ENCODE assay signal across 21 cellular contexts in genomic region chr11:75518204-75518549, GRCh38. TPM values are rescaled to one million over a fixed set of nuclear protein-coding genes. Genes with fewer than 3 reads are reported as not detected.
A peak's percentile ranks its signal among the peaks of the same experiment; 100 is the strongest.
DNase-seq lines count a peak whose midpoint lies in the region; ATAC-seq, FAIRE-seq and TF ChIP-seq lines count a peak whose summit lies in the region.
"Had no signal": no experiment of that assay in that cellular context is flagged by ENCODE, and none has a peak within 500 bp of the region (broad histone marks: within the 10 kb centered on the region; RNA-seq: fewer than 3 reads in every experiment).

No MANE protein-coding gene starts in this region.

- TF ChIP-seq EP300 in HepG2 (IDR thresholded peaks at IDR 0.05; ENCODE audit: low read depth in 2 of 2, low read length in 2 of 2) (no peak), HepG2 (CRISPR knock-in tag; IDR thresholded peaks at IDR 0.05; ENCODE audit: borderline replicate concordance) (no peak)

- H3K36me3 ChIP-seq in HepG2 (replicated peaks in 1 of 2; ENCODE audit: control insufficient read depth in 1 of 2, insufficient read depth in 2 of 2, low read length in 2 of 2) (peaks cover 7 to 14% of the 10 kb centered on the region in 2 experiments), right lobe of liver (no peaks in the 10 kb centered on the region), SJCRH30 (no peaks in the 10 kb centered on the region)
- H3K36me3 ChIP-seq: BE2C had no signal

- DNase-seq in HepG2 (ENCODE audit: low spot score) (no peak), right lobe of liver (no peak), SJCRH30 (no peak), islet precursor cell (no peak)
- DNase-seq in effector memory CD8-positive, alpha-beta T cell = no peak
- DNase-seq: 8988T, BE2C, DMS79 treated with DMSO at 0.1 percent for 48 hours, MM.1S, NCI-H1092 treated with DMSO at 0.1 percent for 48 hours, NCI-H2081 treated with DMSO at 0.1 percent for 48 hours, NCI-H2227 treated with DMSO at 0.1 percent for 48 hours, NCI-H524, PC-3, RPMI8226, SIG-M5 had no signal

- no peak for TF ChIP-seq POLR2A in HepG2 (IDR thresholded peaks at IDR 0.05; ENCODE audit: insufficient read depth in 1 of 2, low read depth in 2 of 2, low read length in 2 of 2)
- no peak for TF ChIP-seq POLR2A in right lobe of liver (IDR thresholded peaks at IDR 0.05)
- no peak for TF ChIP-seq POLR2A in GM18505 (IDR thresholded peaks at IDR 0.05; ENCODE audit: borderline replicate concordance, extremely low read depth, insufficient read depth, insufficient read length)

- H3K4me1 ChIP-seq in HepG2 (ENCODE audit: insufficient read depth, low read length) (peaks cover 100% of the 10 kb centered on the region), right lobe of liver (peaks cover 0 to 14% (median 2%) of the 10 kb centered on the region in 4 donors), SJCRH30 (peaks cover 41% of the 10 kb centered on the region)
- H3K4me1 ChIP-seq: BE2C had no signal

- ATAC-seq in HepG2 (peak; percentile 42), right lobe of liver (no peak), GM18505 (IDR thresholded peaks at IDR 0.05; ENCODE audit: unreplicated experiment) (no peak), GM18873 (IDR thresholded peaks at IDR 0.05; ENCODE audit: low FRiP score, unreplicated experiment) (no peak)
- no peak for ATAC-seq in effector memory CD8-positive, alpha-beta T cell (replicated peaks)
- ATAC-seq in stimulated activated memory B cell treated with anti-CD40 and anti-IgM and Interleukin-4, amounts not matched to agents 10 μg/mL and 1 μg/mL and 100 μg/mL, for 72 hours = no peak
- ATAC-seq: HCT116, PC-3 had no signal

- no peak overlapping the region for H3K4me3 Mint-ChIP-seq in effector memory CD8-positive, alpha-beta T cell
- H3K4me3 Mint-ChIP-seq in stimulated activated memory B cell treated with anti-CD40 and anti-IgM and Interleukin-4, amounts not matched to agents 10 μg/mL and 1 μg/mL and 100 μg/mL, for 72 hours = no peak overlapping the region

- no peaks in the 10 kb centered on the region for H3K36me3 Mint-ChIP-seq in effector memory CD8-positive, alpha-beta T cell (ENCODE audit: insufficient read depth)
- no peaks in the 10 kb centered on the region for H3K36me3 Mint-ChIP-seq in stimulated activated memory B cell treated with anti-CD40 and anti-IgM and Interleukin-4, amounts not matched to agents 10 μg/mL and 1 μg/mL and 100 μg/mL, for 72 hours

- no peak for FAIRE-seq in HepG2 (lab: Jason Lieb, UNC)
- FAIRE-seq: HTR-8/SVneo had no signal

- CTCF ChIA-PET in HepG2 (lab: Yijun Ruan, JAX; ENCODE audit: low intra/inter-chr PET ratio, low total read pairs) = no interaction called here

- H4K20me1 ChIP-seq in HepG2 (ENCODE audit: insufficient read depth, low read length) = no peaks in the 10 kb centered on the region

- in situ Hi-C loops in HepG2 (cut with HindIII; ENCODE audit: extremely low pct_ligation_motif_present, low pct_unique_long_range_greater_than_20kb) = no loop called here

- H3K27ac Mint-ChIP-seq in effector memory CD8-positive, alpha-beta T cell = peak overlapping the region; percentile 41 to 80
- H3K27ac Mint-ChIP-seq in stimulated activated memory B cell treated with anti-CD40 and anti-IgM and Interleukin-4, amounts not matched to agents 10 μg/mL and 1 μg/mL and 100 μg/mL, for 72 hours = peak overlapping the region; percentile 82

- no peaks in the 10 kb centered on the region for H3K27me3 Mint-ChIP-seq in effector memory CD8-positive, alpha-beta T cell
- H3K27me3 Mint-ChIP-seq in stimulated activated memory B cell treated with anti-CD40 and anti-IgM and Interleukin-4, amounts not matched to agents 10 μg/mL and 1 μg/mL and 100 μg/mL, for 72 hours = no peaks in the 10 kb centered on the region

- POLR2A ChIA-PET in HepG2 (lab: Yijun Ruan, JAX) = interaction anchor here (0.7 to 3.4 kb wide), 14 partner anchors 8 to 126 kb away, joined by 3 to 17 read pairs (median 4); partner anchors contain the start of gene SERPINH1

- peak overlapping the region; percentile 14 to 43 (median 42); a peak in 5 of 6 replicates for H3K4me3 ChIP-seq in HepG2 (replicated peaks in 1 of 3; ENCODE audit: insufficient read depth in 1 of 3, low read depth in 2 of 3, low read length in 3 of 3)
- H3K4me3 ChIP-seq in right lobe of liver = no peak overlapping the region
- H3K4me3 ChIP-seq in SJCRH30 = no peak overlapping the region

- BruUV-seq in HepG2 (replicated peaks; lab: Mats Ljungman, UMichigan) = TSS peak; percentile 92

- H3K9me3 ChIP-seq in HepG2 (ENCODE audit: low read length) (no peaks in the 10 kb centered on the region), right lobe of liver (no peaks in the 10 kb centered on the region), SJCRH30 (replicated peaks) (no peaks in the 10 kb centered on the region)
- H3K9me3 ChIP-seq: BE2C had no signal

- TF ChIP-seq RAD21 in HepG2 (CRISPR knock-in tag; IDR thresholded peaks at IDR 0.05) = no peak

- no peak overlapping the region for H2AFZ ChIP-seq in HepG2 (ENCODE audit: low read length)

- H3K9me3 Mint-ChIP-seq in effector memory CD8-positive, alpha-beta T cell = no peaks in the 10 kb centered on the region
- H3K9me3 Mint-ChIP-seq in stimulated activated memory B cell treated with anti-CD40 and anti-IgM and Interleukin-4, amounts not matched to agents 10 μg/mL and 1 μg/mL and 100 μg/mL, for 72 hours = no peaks in the 10 kb centered on the region

- 7% methylated on average over 3 of the region's 3 CpGs for WGBS in HepG2 (ENCODE audit: low lambda C conversion rate)
- 80% methylated on average over 1 of the region's 3 CpGs for WGBS in right lobe of liver (ENCODE audit: insufficient coverage, low coverage, low lambda C conversion rate, missing lambda C conversion rate)

- peaks cover 38 to 53% of the 10 kb centered on the region in 2 donors for H3K4me1 Mint-ChIP-seq in effector memory CD8-positive, alpha-beta T cell (ENCODE audit: low read depth in 2 of 2)
- H3K4me1 Mint-ChIP-seq in stimulated activated memory B cell treated with anti-CD40 and anti-IgM and Interleukin-4, amounts not matched to agents 10 μg/mL and 1 μg/mL and 100 μg/mL, for 72 hours = peaks cover 85% of the 10 kb centered on the region

- H3K4me2 ChIP-seq in HepG2 (ENCODE audit: low read depth, low read length) = peak overlapping the region; percentile 89

- H3K27ac ChIP-seq in HepG2 (ENCODE audit: extremely low read length, insufficient read depth, low read length) = peak overlapping the region; percentile 85
- no peak overlapping the region for H3K27ac ChIP-seq in right lobe of liver
- H3K27ac ChIP-seq in SJCRH30 = peak overlapping the region; percentile 68

- TF ChIP-seq CTCF in HepG2 (CRISPR knock-in tag; IDR thresholded peaks at IDR 0.05) = no peak
- TF ChIP-seq CTCF in right lobe of liver (IDR thresholded peaks at IDR 0.05) = no peak

- H3K27me3 ChIP-seq in HepG2 (ENCODE audit: control insufficient read depth in 1 of 2, insufficient read depth in 2 of 2, low read length in 2 of 2) (no peaks in the 10 kb centered on the region), right lobe of liver (no peaks in the 10 kb centered on the region), SJCRH30 (no peaks in the 10 kb centered on the region)
- H3K27me3 ChIP-seq: BE2C had no signal

- peak overlapping the region; percentile 68 for H3K9ac ChIP-seq in HepG2 (ENCODE audit: insufficient read depth, low read depth, low read length)

- intact Hi-C loops in HepG2 (cut with micrococcal nuclease; ENCODE audit: unreplicated experiment) = no loop called here
- intact Hi-C loops in right lobe of liver (cut with DNase I) = no loop called here

- peaks cover 66% of the 10 kb centered on the region for H3K79me2 ChIP-seq in HepG2 (ENCODE audit: insufficient read depth, low read length)

RNA-seq across cellular contexts. Expression of gene GDPD5, which starts 7.6 kb away (rescaled TPM):
- 35.8 and 67.5 TPM in 2 replicates for total RNA-seq in HepG2 (2016; rRNA removed; fragmentation: Illumina TruSeq; extraction: Trizol)
- 24.1 and 26.9 TPM in 2 replicates for total RNA-seq in HepG2 (2016; cell fraction: cytosol; rRNA removed; fragmentation: Illumina TruSeq; extraction: Trizol; ENCODE audit: low read depth)
- 31.0 and 63.9 TPM in 2 replicates for total RNA-seq in HepG2 (2016; cell fraction: insoluble cytoplasmic fraction; rRNA removed; fragmentation: Illumina TruSeq; extraction: Trizol)
- 48.4 and 52.8 TPM in 2 replicates for total RNA-seq in HepG2 (2016; cell fraction: membrane; rRNA removed; fragmentation: Illumina TruSeq; extraction: Trizol)
- total RNA-seq in HepG2 (2016; cell fraction: nucleus; rRNA removed; fragmentation: Illumina TruSeq; extraction: Trizol) = 82.9 and 86.5 TPM in 2 replicates
- polyA plus RNA-seq in HepG2 (2011; rRNA removed) = 55.0 and 55.2 TPM in 2 replicates
- 19.4 and 33.8 TPM in 2 replicates for polyA plus RNA-seq in HepG2 (2011; cell fraction: cytosol; rRNA removed)
- 229 and 337 TPM in 2 replicates for polyA plus RNA-seq in HepG2 (2011; cell fraction: nucleus; rRNA removed)
- 36.3 and 37.7 TPM in 2 replicates for polyA plus RNA-seq in HepG2 (2012)
- polyA plus RNA-seq in HepG2 (2016; cell fraction: cytosol; fragmentation: Illumina TruSeq; extraction: Trizol; ENCODE audit: low read depth) = 14.1 and 14.2 TPM in 2 replicates
- polyA plus RNA-seq in HepG2 (2016; cell fraction: insoluble cytoplasmic fraction; fragmentation: Illumina TruSeq; extraction: Trizol; ENCODE audit: low read depth) = 33.8 and 39.1 TPM in 2 replicates
- polyA plus RNA-seq in HepG2 (2016; cell fraction: membrane; fragmentation: Illumina TruSeq; extraction: Trizol; ENCODE audit: low read depth) = 33.4 and 35.7 TPM in 2 replicates
- polyA plus RNA-seq in HepG2 (2016; cell fraction: nucleus; fragmentation: Illumina TruSeq; extraction: Trizol; ENCODE audit: insufficient read depth, low read depth) = 217 and 242 TPM in 2 replicates
- 39.6 and 88.9 TPM in 2 replicates for polyA minus RNA-seq in HepG2 (2011; rRNA and poly(A)+ RNA removed; ENCODE audit: low replicate concordance)
- polyA minus RNA-seq in HepG2 (2011; cell fraction: cytosol; rRNA and poly(A)+ RNA removed) = 23.0 and 24.3 TPM in 2 replicates
- polyA minus RNA-seq in HepG2 (2011; cell fraction: nucleus; rRNA and poly(A)+ RNA removed) = 51.5 and 67.3 TPM in 2 replicates
- total RNA-seq in right lobe of liver = 10 to 100 TPM in 1 of 6 experiments, 1 to 10 TPM in 5; 2.0 to 10.7 (median 4.1) TPM
- total RNA-seq in SJCRH30 (2014; rRNA removed; shearing (Covaris generic)) = 4.0 and 5.8 TPM in 2 replicates

RNA-seq across cellular contexts. Expression of gene SERPINH1, which starts 43.9 kb away (rescaled TPM):
- total RNA-seq in HepG2 (2016; rRNA removed; fragmentation: Illumina TruSeq; extraction: Trizol) = 31.3 and 83.8 TPM in 2 replicates
- 10.9 and 11.9 TPM in 2 replicates for total RNA-seq in HepG2 (2016; cell fraction: cytosol; rRNA removed; fragmentation: Illumina TruSeq; extraction: Trizol; ENCODE audit: low read depth)
- total RNA-seq in HepG2 (2016; cell fraction: insoluble cytoplasmic fraction; rRNA removed; fragmentation: Illumina TruSeq; extraction: Trizol) = 27.2 and 84.9 TPM in 2 replicates
- 21.3 and 21.4 TPM in 2 replicates for total RNA-seq in HepG2 (2016; cell fraction: membrane; rRNA removed; fragmentation: Illumina TruSeq; extraction: Trizol)
- total RNA-seq in HepG2 (2016; cell fraction: nucleus; rRNA removed; fragmentation: Illumina TruSeq; extraction: Trizol) = 63.4 and 80.5 TPM in 2 replicates
- 83.6 and 101 TPM in 2 replicates for polyA plus RNA-seq in HepG2 (2011; rRNA removed)
- polyA plus RNA-seq in HepG2 (2011; cell fraction: cytosol; rRNA removed) = 50.5 and 96.5 TPM in 2 replicates
- 91.5 and 110 TPM in 2 replicates for polyA plus RNA-seq in HepG2 (2011; cell fraction: nucleus; rRNA removed)
- polyA plus RNA-seq in HepG2 (2012) = 46.1 and 57.3 TPM in 2 replicates
- 8.9 and 11.1 TPM in 2 replicates for polyA plus RNA-seq in HepG2 (2016; cell fraction: cytosol; fragmentation: Illumina TruSeq; extraction: Trizol; ENCODE audit: low read depth)
- 30.8 and 35.3 TPM in 2 replicates for polyA plus RNA-seq in HepG2 (2016; cell fraction: insoluble cytoplasmic fraction; fragmentation: Illumina TruSeq; extraction: Trizol; ENCODE audit: low read depth)
- polyA plus RNA-seq in HepG2 (2016; cell fraction: membrane; fragmentation: Illumina TruSeq; extraction: Trizol; ENCODE audit: low read depth) = 15.5 and 16.1 TPM in 2 replicates
- 114 and 127 TPM in 2 replicates for polyA plus RNA-seq in HepG2 (2016; cell fraction: nucleus; fragmentation: Illumina TruSeq; extraction: Trizol; ENCODE audit: insufficient read depth, low read depth)
- polyA minus RNA-seq in HepG2 (2011; rRNA and poly(A)+ RNA removed; ENCODE audit: low replicate concordance) = 129 and 168 TPM in 2 replicates
- 52.3 and 73.2 TPM in 2 replicates for polyA minus RNA-seq in HepG2 (2011; cell fraction: cytosol; rRNA and poly(A)+ RNA removed)
- 20.1 and 27.8 TPM in 2 replicates for polyA minus RNA-seq in HepG2 (2011; cell fraction: nucleus; rRNA and poly(A)+ RNA removed)
- 10 to 100 TPM; 14.6 to 44.3 (median 33.8) TPM for total RNA-seq in right lobe of liver
- 133 and 146 TPM in 2 replicates for total RNA-seq in SJCRH30 (2014; rRNA removed; shearing (Covaris generic))

Comparison
In these comparisons a context has a peak if more than half of its experiments do, and no peak if none do; other contexts are left out.
1. H3K27ac ChIP-seq: peak in HepG2 (single experiment) and SJCRH30 (single experiment); none in right lobe of liver (0 of 3).
2. H3K4me3 ChIP-seq: peak in HepG2 (3 of 3); none in right lobe of liver (0 of 3) and SJCRH30 (single experiment).